Comparison of ENCODE assay signal across 23 cellular contexts in genomic region chr6:28812778-28813569, GRCh38.
DNase-seq lines count a peak whose midpoint lies in the region; ATAC-seq and TF ChIP-seq lines count a peak whose summit lies in the region.
"Had no signal": no experiment of that assay in that cellular context is flagged by ENCODE, and none has a peak within 500 bp of the region (broad histone marks: within the 10 kb centered on the region; RNA-seq: fewer than 3 reads in every experiment).

No MANE protein-coding gene starts in this region.

- peaks cover 17% of the 10 kb centered on the region for H3K4me1 Mint-ChIP-seq in T-helper 2 cell treated with Interferon-gamma antibody and Interleukin-4, amounts not matched to agents 5 μg/mL and 100 μg/mL, for 36 hours (ENCODE audit: low read depth)
- H3K4me1 Mint-ChIP-seq in nephron progenitor cell, result peaks cover 46% of the 10 kb centered on the region

- H4K20me1 ChIP-seq in SK-N-SH (ENCODE audit: insufficient read depth), result no peaks in the 10 kb centered on the region

- peaks cover 5% of the 10 kb centered on the region for H3K36me3 Mint-ChIP-seq in T-helper 2 cell treated with Interferon-gamma antibody and Interleukin-4, amounts not matched to agents 5 μg/mL and 100 μg/mL, for 36 hours (ENCODE audit: low read depth)
- no peaks in the 10 kb centered on the region for H3K36me3 Mint-ChIP-seq in nephron progenitor cell (ENCODE audit: low read depth)
- H3K36me3 Mint-ChIP-seq: CD8-positive, alpha-beta T cell had no signal

- H3K79me2 ChIP-seq in SK-N-SH (ENCODE audit: insufficient read depth), result no peaks in the 10 kb centered on the region

- H3K27me3 Mint-ChIP-seq in T-helper 2 cell treated with Interferon-gamma antibody and Interleukin-4, amounts not matched to agents 5 μg/mL and 100 μg/mL, for 36 hours (ENCODE audit: low read depth), result peaks cover 95% of the 10 kb centered on the region
- peaks cover 100% of the 10 kb centered on the region for H3K27me3 Mint-ChIP-seq in nephron progenitor cell (ENCODE audit: low read depth, poor library complexity)

- no peak overlapping the region for H3K4me3 Mint-ChIP-seq in T-helper 2 cell treated with Interferon-gamma antibody and Interleukin-4, amounts not matched to agents 5 μg/mL and 100 μg/mL, for 36 hours
- peak overlapping the region; percentile 84 for H3K4me3 Mint-ChIP-seq in nephron progenitor cell
- H3K4me3 Mint-ChIP-seq: CD8-positive, alpha-beta T cell had no signal

- no peak overlapping the region for H3K9ac ChIP-seq in HUES48 (ENCODE audit: low read depth, low read length)
- no peak overlapping the region for H3K9ac ChIP-seq in SK-N-SH
- H3K9ac ChIP-seq: GM23248 had no signal

- POLR2A ChIA-PET in SK-N-SH (lab: Yijun Ruan, JAX), result no interaction called here

- H3K36me3 ChIP-seq in HUES48 (ENCODE audit: control insufficient read depth, insufficient read depth, low read length), result no peaks in the 10 kb centered on the region
- H3K36me3 ChIP-seq in SK-N-SH (replicated peaks in 1 of 2; ENCODE audit: control insufficient read depth in 1 of 2, insufficient read depth in 2 of 2, low read length in 1 of 2), result no peaks in the 10 kb centered on the region
- H3K36me3 ChIP-seq: neutrophil, Peyer's patch, upper lobe of right lung had no signal

- H3K4me3 ChIP-seq in HUES48 (ENCODE audit: low read depth, low read length) (peak overlapping the region; percentile 65; the same call in 1 of the 2 replicates), SK-N-SH (ENCODE audit: low read depth in 2 of 2, low read length in 1 of 2) (no peak overlapping the region)
- H3K4me3 ChIP-seq: body of pancreas, Peyer's patch, psoas muscle, upper lobe of right lung had no signal

- TF ChIP-seq RAD21 in SK-N-SH (IDR thresholded peaks at IDR 0.05; ENCODE audit: low read length), result no peak

- DNase-seq in T-helper 2 cell treated with Interferon-gamma antibody and Interleukin-4, amounts not matched to agents 5 μg/mL and 100 μg/mL, for 36 hours (ENCODE audit: low spot score), result no peak
- DNase-seq in T-helper 2 cell (no peak), ecto neural progenitor cell (ENCODE audit: low spot score) (peak; percentile 41), nephron progenitor cell (no peak), COLO668 (lab: John Stamatoyannopoulos, UW; ENCODE audit: unreplicated experiment) (no peak), sciatic nerve (ENCODE audit: low spot score) (no peak), SK-N-SH (no peak)
- DNase-seq: 8988T; body of pancreas; CD8-positive, alpha-beta T cell; effector CD8-positive, alpha-beta T cell; GM23248; NCI-H146; NCI-H524; Peyer's patch; psoas muscle; SIG-M5; T-cell; upper lobe of right lung had no signal

- no peaks in the 10 kb centered on the region for H3F3A ChIP-seq in SK-N-SH (replicated peaks; ENCODE audit: insufficient read depth)

- no peaks in the 10 kb centered on the region for H3K9me2 ChIP-seq in SK-N-SH

- no peak overlapping the region for H3K4me2 ChIP-seq in SK-N-SH

- no peak for TF ChIP-seq EP300 in SK-N-SH (IDR thresholded peaks at IDR 0.05; ENCODE audit: borderline replicate concordance in 1 of 2, low read depth in 1 of 2, low read length in 1 of 2)

- no peaks in the 10 kb centered on the region for H3K9me3 ChIP-seq in HUES48 (ENCODE audit: control insufficient read depth, insufficient read depth, low read length)
- no peaks in the 10 kb centered on the region for H3K9me3 ChIP-seq in SK-N-SH
- H3K9me3 ChIP-seq: body of pancreas, neutrophil, Peyer's patch, psoas muscle, upper lobe of right lung had no signal

- no peak for ATAC-seq in sciatic nerve
- ATAC-seq: body of pancreas; CD8-positive, alpha-beta T cell; psoas muscle; T-cell; upper lobe of right lung had no signal

- H3K4me1 ChIP-seq in HUES48 (ENCODE audit: control insufficient read depth, insufficient read depth, low read length) (peaks cover 38% of the 10 kb centered on the region), SK-N-SH (ENCODE audit: control insufficient read depth in 1 of 2, insufficient read depth in 2 of 2, low read depth in 1 of 2, low read length in 1 of 2) (peaks cover 0 to 12% of the 10 kb centered on the region in 2 experiments; a peak in 1 of 4 replicates)
- H3K4me1 ChIP-seq: body of pancreas, foreskin keratinocyte, Peyer's patch, psoas muscle, upper lobe of right lung had no signal

- peak overlapping the region; percentile 38 for H3K27ac Mint-ChIP-seq in T-helper 2 cell treated with Interferon-gamma antibody and Interleukin-4, amounts not matched to agents 5 μg/mL and 100 μg/mL, for 36 hours
- no peak overlapping the region for H3K27ac Mint-ChIP-seq in nephron progenitor cell
- H3K27ac Mint-ChIP-seq: activated T-helper 2 cell treated with anti-CD3 and anti-CD28 coated beads, Interferon-gamma antibody, Interleukin-2, Interleukin-4, amounts not matched to agents 10 μg/mL and 5 μg/mL and 100 μg/mL, durations not matched to agents 14 hours and 24 hours and 36 hours; CD8-positive, alpha-beta T cell had no signal

- intact Hi-C loops in sciatic nerve (cut with DNase I), result no loop called here

- WGBS in SK-N-SH (ENCODE audit: low lambda C conversion rate), result 21% methylated on average over 27 of the region's 29 CpGs

- H3K27me3 ChIP-seq in HUES48 (ENCODE audit: control insufficient read depth, insufficient read depth, low read length), result peaks cover 100% of the 10 kb centered on the region
- peaks cover 82% of the 10 kb centered on the region for H3K27me3 ChIP-seq in SK-N-SH (ENCODE audit: insufficient read depth)

- TF ChIP-seq CTCF in nephron progenitor cell (IDR thresholded peaks at IDR 0.05), result no peak
- no peak for TF ChIP-seq CTCF in SK-N-SH (IDR thresholded peaks at IDR 0.05)

- H2AFZ ChIP-seq in SK-N-SH (ENCODE audit: low read depth), result no peak overlapping the region
- H2AFZ ChIP-seq: GM23248 had no signal

- CTCF ChIA-PET in SK-N-SH (lab: Yijun Ruan, JAX), result interaction anchor here (2.5 kb wide), 1 partner anchor 25 kb away, joined by 8 read pairs; no protein-coding TSS in a partner anchor

- H3K9me3 Mint-ChIP-seq in T-helper 2 cell treated with Interferon-gamma antibody and Interleukin-4, amounts not matched to agents 5 μg/mL and 100 μg/mL, for 36 hours, result peaks cover 8% of the 10 kb centered on the region
- peaks cover 6% of the 10 kb centered on the region for H3K9me3 Mint-ChIP-seq in nephron progenitor cell

- H3K27ac ChIP-seq in HUES48 (ENCODE audit: low read depth, low read length), result no peak overlapping the region
- H3K27ac ChIP-seq in SK-N-SH (ENCODE audit: low read depth in 2 of 2, low read length in 1 of 2), result no peak overlapping the region
- H3K27ac ChIP-seq: body of pancreas, foreskin keratinocyte, GM23248, neutrophil, Peyer's patch, psoas muscle, upper lobe of right lung had no signal

TF ChIP-seq in SK-N-SH, 30 proteins besides CTCF, POLR2A, EP300 and RAD21 (continues in another document):
- TF ChIP-seq, protein P1, sequence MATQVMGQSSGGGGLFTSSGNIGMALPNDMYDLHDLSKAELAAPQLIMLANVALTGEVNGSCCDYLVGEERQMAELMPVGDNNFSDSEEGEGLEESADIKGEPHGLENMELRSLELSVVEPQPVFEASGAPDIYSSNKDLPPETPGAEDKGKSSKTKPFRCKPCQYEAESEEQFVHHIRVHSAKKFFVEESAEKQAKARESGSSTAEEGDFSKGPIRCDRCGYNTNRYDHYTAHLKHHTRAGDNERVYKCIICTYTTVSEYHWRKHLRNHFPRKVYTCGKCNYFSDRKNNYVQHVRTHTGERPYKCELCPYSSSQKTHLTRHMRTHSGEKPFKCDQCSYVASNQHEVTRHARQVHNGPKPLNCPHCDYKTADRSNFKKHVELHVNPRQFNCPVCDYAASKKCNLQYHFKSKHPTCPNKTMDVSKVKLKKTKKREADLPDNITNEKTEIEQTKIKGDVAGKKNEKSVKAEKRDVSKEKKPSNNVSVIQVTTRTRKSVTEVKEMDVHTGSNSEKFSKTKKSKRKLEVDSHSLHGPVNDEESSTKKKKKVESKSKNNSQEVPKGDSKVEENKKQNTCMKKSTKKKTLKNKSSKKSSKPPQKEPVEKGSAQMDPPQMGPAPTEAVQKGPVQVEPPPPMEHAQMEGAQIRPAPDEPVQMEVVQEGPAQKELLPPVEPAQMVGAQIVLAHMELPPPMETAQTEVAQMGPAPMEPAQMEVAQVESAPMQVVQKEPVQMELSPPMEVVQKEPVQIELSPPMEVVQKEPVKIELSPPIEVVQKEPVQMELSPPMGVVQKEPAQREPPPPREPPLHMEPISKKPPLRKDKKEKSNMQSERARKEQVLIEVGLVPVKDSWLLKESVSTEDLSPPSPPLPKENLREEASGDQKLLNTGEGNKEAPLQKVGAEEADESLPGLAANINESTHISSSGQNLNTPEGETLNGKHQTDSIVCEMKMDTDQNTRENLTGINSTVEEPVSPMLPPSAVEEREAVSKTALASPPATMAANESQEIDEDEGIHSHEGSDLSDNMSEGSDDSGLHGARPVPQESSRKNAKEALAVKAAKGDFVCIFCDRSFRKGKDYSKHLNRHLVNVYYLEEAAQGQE (IDR thresholded peaks at IDR 0.05; ENCODE audit: low read depth, low read length), result no peak
- TF ChIP-seq TAF1 (IDR thresholded peaks at IDR 0.05; ENCODE audit: borderline replicate concordance, low read depth, low read length) (no peak), JUND (IDR thresholded peaks at IDR 0.05) (no peak), TEAD4 (IDR thresholded peaks at IDR 0.05; ENCODE audit: borderline replicate concordance, insufficient read depth) (no peak), MEF2A (IDR thresholded peaks at IDR 0.05; ENCODE audit: borderline replicate concordance, low read depth) (no peak), FOXJ3 (CRISPR knock-in tag; IDR thresholded peaks at IDR 0.05) (no peak), PBX3 (IDR thresholded peaks at IDR 0.05) (no peak), CHD2 (IDR thresholded peaks at IDR 0.05; ENCODE audit: low read length, partially characterized antibody) (no peak), YY1 (IDR thresholded peaks at IDR 0.05; ENCODE audit: low read depth) (no peak), TCF12 (IDR thresholded peaks at IDR 0.05) (no peak), RFX5 (IDR thresholded peaks at IDR 0.05; ENCODE audit: low read length) (no peak)
